ENCODE assay signal across 1 cellular context in genomic region chr11:65429724-65430405, GRCh38.
A peak's percentile ranks its signal among the peaks of the same experiment; 100 is the strongest.
TF ChIP-seq lines count a peak whose summit lies in the region.

No MANE protein-coding gene starts in this region.

TF ChIP-seq in K562, 482 proteins besides CTCF, POLR2A, EP300 and RAD21 (continued from another document and continues in another):
- TF ChIP-seq KDM5B (IDR thresholded peaks at IDR 0.05; ENCODE audit: insufficient replicate concordance, low read depth, low read length) (peak; percentile 93), ZNF449 (CRISPR knock-in tag; IDR thresholded peaks at IDR 0.05) (no peak), ZFP30 (CRISPR knock-in tag; IDR thresholded peaks at IDR 0.05; ENCODE audit: borderline replicate concordance) (no peak), ZNF184 (CRISPR knock-in tag; IDR thresholded peaks at IDR 0.05) (no peak), NR3C1 (CRISPR knock-in tag; IDR thresholded peaks at IDR 0.05) (no peak), RFX5 (IDR thresholded peaks at IDR 0.05; ENCODE audit: low read depth, low read length) (no peak), ZNF79 (CRISPR knock-in tag; IDR thresholded peaks at IDR 0.05; ENCODE audit: low read depth) (no peak), POLR2AphosphoS2 (IDR thresholded peaks at IDR 0.05; ENCODE audit: low read length) (peak; percentile 72), GABPA (tag; conservative IDR thresholded peaks at IDR 0.05; ENCODE audit: low read depth) (no peak), RCOR1 (IDR thresholded peaks at IDR 0.05; ENCODE audit: borderline replicate concordance in 1 of 2, low read depth in 2 of 2, low read length in 2 of 2) (no peak), CBX2 (IDR thresholded peaks at IDR 0.05; ENCODE audit: insufficient read depth, low read length, poor library complexity, severe bottlenecking) (no peak), GATAD2B (IDR thresholded peaks at IDR 0.05; ENCODE audit: borderline replicate concordance) (no peak), DNMT1 (IDR thresholded peaks at IDR 0.05) (no peak), MLLT1 (IDR thresholded peaks at IDR 0.05) (peak in 1 of 2 experiments; percentile 58; a peak in 1 of 4 replicates), MECOM (CRISPR knock-in tag; IDR thresholded peaks at IDR 0.05) (no peak), NFE2L1 (tag; IDR thresholded peaks at IDR 0.05; ENCODE audit: borderline replicate concordance, low read depth) (no peak), MGA (IDR thresholded peaks at IDR 0.05) (no peak), CBFA2T2 (conservative IDR thresholded peaks at IDR 0.05) (no peak), E2F3 (CRISPR knock-in tag; IDR thresholded peaks at IDR 0.05) (no peak), LCOR (CRISPR knock-in tag; IDR thresholded peaks at IDR 0.05) (no peak), MAZ (CRISPR knock-in tag; conservative IDR thresholded peaks at IDR 0.05 in 1 of 2, IDR thresholded peaks at IDR 0.05 in 1 of 2) (no peak; a peak in 1 of 4 replicates), ZFP36 (IDR thresholded peaks at IDR 0.05; ENCODE audit: low read depth, low read length, partially characterized antibody) (no peak), NEUROD1 (IDR thresholded peaks at IDR 0.05; ENCODE audit: borderline replicate concordance, low read depth, low read length, partially characterized antibody) (no peak), HNRNPUL1 (IDR thresholded peaks at IDR 0.05; ENCODE audit: low read length) (peak; percentile 96; the same call in 1 of the 2 replicates), SNIP1 (IDR thresholded peaks at IDR 0.05; ENCODE audit: low read depth) (no peak), ZNF253 (CRISPR knock-in tag; conservative IDR thresholded peaks at IDR 0.05) (0 out of 2 replicates have a peak, but pooled peaks have one; percentile 12), DEAF1 (CRISPR knock-in tag; IDR thresholded peaks at IDR 0.05) (no peak), SMAD3 (CRISPR knock-in tag; conservative IDR thresholded peaks at IDR 0.05) (no peak), ATF6 (CRISPR knock-in tag; IDR thresholded peaks at IDR 0.05) (no peak), HIVEP1 (CRISPR knock-in tag; IDR thresholded peaks at IDR 0.05) (no peak), SIRT6 (IDR thresholded peaks at IDR 0.05; ENCODE audit: low read depth, low read length) (no peak)
- TF ChIP-seq, protein P1, sequence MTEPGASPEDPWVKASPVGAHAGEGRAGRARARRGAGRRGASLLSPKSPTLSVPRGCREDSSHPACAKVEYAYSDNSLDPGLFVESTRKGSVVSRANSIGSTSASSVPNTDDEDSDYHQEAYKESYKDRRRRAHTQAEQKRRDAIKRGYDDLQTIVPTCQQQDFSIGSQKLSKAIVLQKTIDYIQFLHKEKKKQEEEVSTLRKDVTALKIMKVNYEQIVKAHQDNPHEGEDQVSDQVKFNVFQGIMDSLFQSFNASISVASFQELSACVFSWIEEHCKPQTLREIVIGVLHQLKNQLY (CRISPR knock-in tag; conservative IDR thresholded peaks at IDR 0.05) = no peak; a peak in 1 of 4 replicates
- TF ChIP-seq, protein P2, sequence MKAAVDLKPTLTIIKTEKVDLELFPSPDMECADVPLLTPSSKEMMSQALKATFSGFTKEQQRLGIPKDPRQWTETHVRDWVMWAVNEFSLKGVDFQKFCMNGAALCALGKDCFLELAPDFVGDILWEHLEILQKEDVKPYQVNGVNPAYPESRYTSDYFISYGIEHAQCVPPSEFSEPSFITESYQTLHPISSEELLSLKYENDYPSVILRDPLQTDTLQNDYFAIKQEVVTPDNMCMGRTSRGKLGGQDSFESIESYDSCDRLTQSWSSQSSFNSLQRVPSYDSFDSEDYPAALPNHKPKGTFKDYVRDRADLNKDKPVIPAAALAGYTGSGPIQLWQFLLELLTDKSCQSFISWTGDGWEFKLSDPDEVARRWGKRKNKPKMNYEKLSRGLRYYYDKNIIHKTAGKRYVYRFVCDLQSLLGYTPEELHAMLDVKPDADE (conservative IDR thresholded peaks at IDR 0.05; ENCODE audit: control insufficient read depth, low read depth, low read length) = no peak
- TF ChIP-seq, protein P3, sequence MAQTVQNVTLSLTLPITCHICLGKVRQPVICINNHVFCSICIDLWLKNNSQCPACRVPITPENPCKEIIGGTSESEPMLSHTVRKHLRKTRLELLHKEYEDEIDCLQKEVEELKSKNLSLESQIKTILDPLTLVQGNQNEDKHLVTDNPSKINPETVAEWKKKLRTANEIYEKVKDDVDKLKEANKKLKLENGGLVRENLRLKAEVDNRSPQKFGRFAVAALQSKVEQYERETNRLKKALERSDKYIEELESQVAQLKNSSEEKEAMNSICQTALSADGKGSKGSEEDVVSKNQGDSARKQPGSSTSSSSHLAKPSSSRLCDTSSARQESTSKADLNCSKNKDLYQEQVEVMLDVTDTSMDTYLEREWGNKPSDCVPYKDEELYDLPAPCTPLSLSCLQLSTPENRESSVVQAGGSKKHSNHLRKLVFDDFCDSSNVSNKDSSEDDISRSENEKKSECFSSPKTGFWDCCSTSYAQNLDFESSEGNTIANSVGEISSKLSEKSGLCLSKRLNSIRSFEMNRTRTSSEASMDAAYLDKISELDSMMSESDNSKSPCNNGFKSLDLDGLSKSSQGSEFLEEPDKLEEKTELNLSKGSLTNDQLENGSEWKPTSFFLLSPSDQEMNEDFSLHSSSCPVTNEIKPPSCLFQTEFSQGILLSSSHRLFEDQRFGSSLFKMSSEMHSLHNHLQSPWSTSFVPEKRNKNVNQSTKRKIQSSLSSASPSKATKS (CRISPR knock-in tag; IDR thresholded peaks at IDR 0.05) = no peak
- TF ChIP-seq, protein P4, sequence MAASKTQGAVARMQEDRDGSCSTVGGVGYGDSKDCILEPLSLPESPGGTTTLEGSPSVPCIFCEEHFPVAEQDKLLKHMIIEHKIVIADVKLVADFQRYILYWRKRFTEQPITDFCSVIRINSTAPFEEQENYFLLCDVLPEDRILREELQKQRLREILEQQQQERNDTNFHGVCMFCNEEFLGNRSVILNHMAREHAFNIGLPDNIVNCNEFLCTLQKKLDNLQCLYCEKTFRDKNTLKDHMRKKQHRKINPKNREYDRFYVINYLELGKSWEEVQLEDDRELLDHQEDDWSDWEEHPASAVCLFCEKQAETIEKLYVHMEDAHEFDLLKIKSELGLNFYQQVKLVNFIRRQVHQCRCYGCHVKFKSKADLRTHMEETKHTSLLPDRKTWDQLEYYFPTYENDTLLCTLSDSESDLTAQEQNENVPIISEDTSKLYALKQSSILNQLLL (CRISPR knock-in tag; IDR thresholded peaks at IDR 0.05; ENCODE audit: borderline replicate concordance) = no peak
